In the genomic region with DNA sequence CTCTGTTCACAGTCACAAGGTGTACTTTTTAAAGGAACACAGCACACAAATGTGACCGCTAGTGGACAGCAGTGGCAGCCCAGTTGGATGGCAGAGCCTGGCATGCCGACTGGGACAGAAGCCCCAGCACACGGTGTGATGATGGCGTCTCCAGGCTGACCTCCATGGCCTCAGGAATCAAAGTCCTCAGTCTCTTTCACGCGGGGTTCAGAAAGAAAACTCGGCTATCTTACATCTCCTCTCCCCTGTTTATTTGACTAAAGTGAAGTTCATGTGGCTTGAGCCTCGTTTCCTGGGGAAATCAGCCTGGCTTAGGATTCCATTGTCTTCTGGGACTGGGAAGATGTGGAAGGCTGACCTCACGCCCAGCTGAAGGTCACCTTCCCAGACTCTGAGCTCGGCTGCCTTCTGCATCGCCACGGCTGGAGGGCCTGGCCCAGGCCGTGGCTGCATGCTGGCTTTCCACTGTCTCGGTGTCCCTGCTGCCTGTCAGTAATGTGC, we compare ENCODE assay signal across 10 cellular contexts. TPM values are rescaled to one million over a fixed set of nuclear protein-coding genes. Genes with fewer than 3 reads are reported as not detected.
A peak's percentile ranks its signal among the peaks of the same experiment; 100 is the strongest.
DNase-seq lines count a peak whose midpoint lies in the region; ATAC-seq and TF ChIP-seq lines count a peak whose summit lies in the region.
"Had no signal": no experiment of that assay in that cellular context is flagged by ENCODE, and none has a peak within 500 bp of the region (broad histone marks: within the 10 kb centered on the region; RNA-seq: fewer than 3 reads in every experiment).

No MANE protein-coding gene starts in this region.

- H3K9me3 ChIP-seq in left ventricle myocardium inferior (replicated peaks): no peaks in the 10 kb centered on the region

- H3K4me3 ChIP-seq in brain microvascular endothelial cell (ENCODE audit: low read depth, low read length) (no peak overlapping the region), left ventricle myocardium inferior (peak overlapping the region; percentile 19)

- intact Hi-C loops in left ventricle myocardium inferior (cut with micrococcal nuclease): loop anchor here (10.0 kb wide), 1 partner anchor 62 kb away; no protein-coding TSS in a partner anchor

- H3K27me3 ChIP-seq in brain microvascular endothelial cell (replicated peaks) (no peaks in the 10 kb centered on the region), left ventricle myocardium inferior (ENCODE audit: low read depth) (no peaks in the 10 kb centered on the region)

- no peaks in the 10 kb centered on the region for H3K36me3 ChIP-seq in brain microvascular endothelial cell (replicated peaks)
- no peaks in the 10 kb centered on the region for H3K36me3 ChIP-seq in left ventricle myocardium inferior

- H3K27ac ChIP-seq in brain microvascular endothelial cell (peak overlapping the region; percentile 44), left ventricle myocardium inferior (replicated peaks) (peak overlapping the region; percentile 90)

- in situ Hi-C loops in brain microvascular endothelial cell (cut with HindIII; ENCODE audit: low pct_ligation_motif_present, low sequenced_read_pairs): no loop called here
- in situ Hi-C loops in GM13977 (cut with MboI; ENCODE audit: low pct_unique_long_range_greater_than_20kb, low sequenced_read_pairs, unreplicated experiment): no loop called here

- ATAC-seq in HG03342 (IDR thresholded peaks at IDR 0.05; ENCODE audit: unreplicated experiment): no peak

- TF ChIP-seq CTCF in brain microvascular endothelial cell (IDR thresholded peaks at IDR 0.05; ENCODE audit: low read depth, low read length, missing control alignments) (no peak), left ventricle myocardium inferior (IDR thresholded peaks at IDR 0.05; ENCODE audit: borderline replicate concordance) (no peak), GM13977 (IDR thresholded peaks at IDR 0.05; ENCODE audit: extremely low read depth, insufficient read depth, missing control alignments) (no peak)

- H3K4me1 ChIP-seq in left ventricle myocardium inferior: peaks cover 93% of the 10 kb centered on the region

- peak; percentile 45 for DNase-seq in Ammon's horn (ENCODE audit: low spot score)
- no peak for DNase-seq in brain microvascular endothelial cell
- DNase-seq in left ventricle myocardium inferior: peak; percentile 63
- DNase-seq in pons (ENCODE audit: low spot score): peak; percentile 60
- DNase-seq in RKO (ENCODE audit: low spot score): no peak
- no peak for DNase-seq in NCI-H1930 (lab: John Stamatoyannopoulos, UW)
- DNase-seq in GM13977 (ENCODE audit: low spot score): no peak
- DNase-seq: GF-D8, NCI-H187 treated with DMSO at 0.1 percent for 48 hours had no signal

RNA-seq across cellular contexts. Expression of a gene that starts 56.1 kb away (rescaled TPM):
- total RNA-seq in left ventricle myocardium inferior: 10.0 TPM

Comparison
In these comparisons a context has a peak if more than half of its experiments do, and no peak if none do; other contexts are left out.
1. DNase-seq: peak in Ammon's horn (single experiment), left ventricle myocardium inferior (single experiment) and pons (single experiment); none in brain microvascular endothelial cell (single experiment), RKO (single experiment), NCI-H1930 (0 of 2) and GM13977 (single experiment).